Comparison of ENCODE assay signal across 8 cellular contexts in genomic region chr17:7851438-7852261, GRCh38. TPM values are rescaled to one million over a fixed set of nuclear protein-coding genes. Genes with fewer than 3 reads are reported as not detected.
DNase-seq lines count a peak whose midpoint lies in the region; ATAC-seq lines count a peak whose summit lies in the region.

No MANE protein-coding gene starts in this region.

- intact Hi-C loops in activated CD4-positive, alpha-beta T cell treated with anti-CD3 and anti-CD28 coated beads for 36 hours (cut with DNase I, micrococcal nuclease) = loop anchor here (1.0 to 5.0 kb wide), 5 partner anchors 8 to 109 kb away; no protein-coding TSS in a partner anchor

- DNase-seq in AG08395 (ENCODE audit: low spot score) (peak; percentile 91), NCI-H2171 treated with DMSO at 0.1 percent for 48 hours (lab: John Stamatoyannopoulos, UW) (peak; percentile 92), cerebellum (ENCODE audit: low spot score) (peak; percentile 96), kidney glomerular epithelial cell (lab: John Stamatoyannopoulos, UW) (peak; percentile 79)
- DNase-seq in activated CD4-positive, alpha-beta T cell treated with anti-CD3 and anti-CD28 coated beads for 36 hours = peak; percentile 97
- peak; percentile 92 for DNase-seq in stimulated activated CD4-positive, alpha-beta T cell treated with anti-CD3 and anti-CD28 coated beads, Interleukin-1b, Interleukin-23, amount 100 ng/mL, for 48 hours

- H3K27ac Mint-ChIP-seq in activated CD4-positive, alpha-beta T cell treated with anti-CD3 and anti-CD28 coated beads for 36 hours = peak overlapping the region; percentile 67

- peaks cover 53% of the 10 kb centered on the region for H3K4me1 Mint-ChIP-seq in activated CD4-positive, alpha-beta T cell treated with anti-CD3 and anti-CD28 coated beads for 36 hours

- CTCF ChIA-PET in activated CD4-positive, alpha-beta T cell treated with anti-CD3 and anti-CD28 coated beads for 36 hours (lab: Charles Lee) = interaction anchor here (0.5 to 3.3 kb wide), 6 partner anchors 10 to 108 kb away, joined by 3 to 18 read pairs (median 7); partner anchors contain the start of gene RNF227

- H3K4me3 Mint-ChIP-seq in activated CD4-positive, alpha-beta T cell treated with anti-CD3 and anti-CD28 coated beads for 36 hours = peak overlapping the region; percentile 61

- H3K9me3 Mint-ChIP-seq in activated CD4-positive, alpha-beta T cell treated with anti-CD3 and anti-CD28 coated beads for 36 hours (ENCODE audit: low read depth) = no peaks in the 10 kb centered on the region

- peak; percentile 63 for ATAC-seq in GM18858 (IDR thresholded peaks at IDR 0.05; ENCODE audit: unreplicated experiment)
- peak; percentile 62 for ATAC-seq in HG03095 (IDR thresholded peaks at IDR 0.05; ENCODE audit: unreplicated experiment)
- ATAC-seq in activated CD4-positive, alpha-beta T cell treated with anti-CD3 and anti-CD28 coated beads for 36 hours = peak; percentile 91

- POLR2A ChIA-PET in activated CD4-positive, alpha-beta T cell treated with anti-CD3 and anti-CD28 coated beads for 36 hours (lab: Charles Lee) = no interaction called here

- H3K27me3 Mint-ChIP-seq in activated CD4-positive, alpha-beta T cell treated with anti-CD3 and anti-CD28 coated beads for 36 hours = no peaks in the 10 kb centered on the region

- peaks cover 52% of the 10 kb centered on the region for H3K36me3 Mint-ChIP-seq in activated CD4-positive, alpha-beta T cell treated with anti-CD3 and anti-CD28 coated beads for 36 hours (ENCODE audit: low read depth)

RNA-seq across cellular contexts. Expression of gene TMEM88, which starts 3.2 kb away (rescaled TPM):
- 1 to 10 TPM; 3.5 to 5.6 TPM for total RNA-seq in activated CD4-positive, alpha-beta T cell treated with anti-CD3 and anti-CD28 coated beads for 36 hours
- 3.2 TPM for total RNA-seq in cerebellum

RNA-seq across cellular contexts. Expression of gene NAA38, which starts 5.7 kb away (rescaled TPM):
- 10 to 100 TPM; 64.7 to 79.8 TPM for total RNA-seq in activated CD4-positive, alpha-beta T cell treated with anti-CD3 and anti-CD28 coated beads for 36 hours
- total RNA-seq in cerebellum = 28.6 TPM

RNA-seq across cellular contexts. Expression of gene CYB5D1, which starts 6.2 kb away (rescaled TPM):
- total RNA-seq in activated CD4-positive, alpha-beta T cell treated with anti-CD3 and anti-CD28 coated beads for 36 hours = 10 to 100 TPM; 12.5 to 12.6 TPM
- total RNA-seq in cerebellum = 15.3 TPM

RNA-seq across cellular contexts. Expression of gene KDM6B, which starts 17.6 kb away (rescaled TPM):
- 10 to 100 TPM; 37.3 to 46.2 TPM for total RNA-seq in activated CD4-positive, alpha-beta T cell treated with anti-CD3 and anti-CD28 coated beads for 36 hours
- total RNA-seq in cerebellum = 16.2 TPM

RNA-seq across cellular contexts. Expression of gene CHD3, which starts 36.9 kb away (rescaled TPM):
- total RNA-seq in activated CD4-positive, alpha-beta T cell treated with anti-CD3 and anti-CD28 coated beads for 36 hours = 100 to 1,000 TPM; 145 to 161 TPM
- total RNA-seq in cerebellum = 121 TPM

Comparison
In these comparisons a context has a peak if more than half of its experiments do, and no peak if none do; other contexts are left out.
1. Peak in every context shown above with its lines: DNase-seq and ATAC-seq.